Comparison of ENCODE assay signal across 11 cellular contexts in genomic region chr12:122099856-122100255, GRCh38. TPM values are rescaled to one million over a fixed set of nuclear protein-coding genes. Genes with fewer than 3 reads are reported as not detected.
DNase-seq lines count a peak whose midpoint lies in the region; ATAC-seq and TF ChIP-seq lines count a peak whose summit lies in the region.
"Had no signal": no experiment of that assay in that cellular context is flagged by ENCODE, and none has a peak within 500 bp of the region (broad histone marks: within the 10 kb centered on the region; RNA-seq: fewer than 3 reads in every experiment).

No MANE protein-coding gene starts in this region.

- peaks cover under 1% of the 10 kb centered on the region; the same call in 1 of the 2 replicates for H4K20me1 ChIP-seq in Karpas-422 (ENCODE audit: insufficient read depth, low read depth, low read length)

- 25% methylated on average over 3 of the region's 3 CpGs for WGBS in body of pancreas, 2 donors

- intact Hi-C loops in body of pancreas (cut with DNase I), result no loop called here

- peak overlapping the region; percentile 34 for H3K9ac ChIP-seq in Karpas-422 (ENCODE audit: low read length)

- TF ChIP-seq POLR2A in body of pancreas (IDR thresholded peaks at IDR 0.05), result no peak

- ATAC-seq in body of pancreas (no peak), HG02852 (IDR thresholded peaks at IDR 0.05; ENCODE audit: unreplicated experiment) (no peak), HG03196 (IDR thresholded peaks at IDR 0.05; ENCODE audit: unreplicated experiment) (no peak)
- ATAC-seq: left lung, PC-3 had no signal

- DNase-seq in DMS53 (lab: John Stamatoyannopoulos, UW) (peak; percentile 60), Karpas-422 (peak; percentile 55), body of pancreas (peak in 2 of 4 donors; percentile 3 to 7), SIG-M5 treated with dmso at 0.1 percent for 504 hours (lab: John Stamatoyannopoulos, UW; ENCODE audit: unreplicated experiment) (no peak)
- DNase-seq: left lung, NCI-H1048, PC-3 had no signal

- peak overlapping the region; percentile 58 for H3K27ac ChIP-seq in Karpas-422 (ENCODE audit: low read length)
- H3K27ac ChIP-seq in body of pancreas, result peak overlapping the region; percentile 94 to 98 (median 95)
- peak overlapping the region in 12 of 21 experiments; percentile 4 to 78 (median 67) for H3K27ac ChIP-seq in skin epidermis

- H3K4me3 ChIP-seq in Karpas-422 (ENCODE audit: low read length), result peak overlapping the region; percentile 2; the same call in 1 of the 2 replicates
- H3K4me3 ChIP-seq in body of pancreas, result no peak overlapping the region
- H3K4me3 ChIP-seq in skin epidermis, result no peak overlapping the region
- H3K4me3 ChIP-seq: left lung, smooth muscle cell had no signal

- TF ChIP-seq CTCF in body of pancreas (IDR thresholded peaks at IDR 0.05), result no peak

- H2AFZ ChIP-seq in Karpas-422 (ENCODE audit: low read length), result no peak overlapping the region

- H3K9me3 ChIP-seq in Karpas-422 (ENCODE audit: low read length) (no peaks in the 10 kb centered on the region), body of pancreas (no peaks in the 10 kb centered on the region)
- H3K9me3 ChIP-seq: left lung had no signal

- H3K36me3 ChIP-seq in Karpas-422 (ENCODE audit: insufficient read depth, low read length), result peaks cover 7% of the 10 kb centered on the region; the same call in 1 of the 2 replicates
- H3K36me3 ChIP-seq in body of pancreas (replicated peaks in 1 of 2; ENCODE audit: insufficient read depth in 1 of 2, low read depth in 2 of 2), result no peaks in the 10 kb centered on the region
- H3K36me3 ChIP-seq: left lung had no signal

- H3K79me2 ChIP-seq in Karpas-422 (ENCODE audit: low read length), result peaks cover 92% of the 10 kb centered on the region

- H3K4me2 ChIP-seq in Karpas-422 (ENCODE audit: low read depth, low read length, poor library complexity, severe bottlenecking), result peak overlapping the region; percentile 45
- H3K4me2 ChIP-seq: smooth muscle cell had no signal

- H3K27me3 ChIP-seq in Karpas-422 (ENCODE audit: low read length) (no peaks in the 10 kb centered on the region), body of pancreas (no peaks in the 10 kb centered on the region)
- H3K27me3 ChIP-seq: left lung had no signal

- H3K4me1 ChIP-seq in Karpas-422 (ENCODE audit: low read length), result peaks cover 31% of the 10 kb centered on the region
- peaks cover 89% of the 10 kb centered on the region for H3K4me1 ChIP-seq in body of pancreas

- H3K9me2 ChIP-seq in Karpas-422 (replicated peaks; ENCODE audit: insufficient read depth, low read length), result no peaks in the 10 kb centered on the region

RNA-seq across cellular contexts. Expression of gene MLXIP, which starts 21.3 kb away (rescaled TPM):
- total RNA-seq in Karpas-422 (2014; rRNA removed; shearing (Covaris generic); ENCODE audit: low replicate concordance), result 13.8 and 14.8 TPM in 2 replicates
- 10 to 100 TPM; 43.6 to 84.0 TPM for total RNA-seq in body of pancreas
